Comparison of ENCODE assay signal across 19 cellular contexts in the genomic region with DNA sequence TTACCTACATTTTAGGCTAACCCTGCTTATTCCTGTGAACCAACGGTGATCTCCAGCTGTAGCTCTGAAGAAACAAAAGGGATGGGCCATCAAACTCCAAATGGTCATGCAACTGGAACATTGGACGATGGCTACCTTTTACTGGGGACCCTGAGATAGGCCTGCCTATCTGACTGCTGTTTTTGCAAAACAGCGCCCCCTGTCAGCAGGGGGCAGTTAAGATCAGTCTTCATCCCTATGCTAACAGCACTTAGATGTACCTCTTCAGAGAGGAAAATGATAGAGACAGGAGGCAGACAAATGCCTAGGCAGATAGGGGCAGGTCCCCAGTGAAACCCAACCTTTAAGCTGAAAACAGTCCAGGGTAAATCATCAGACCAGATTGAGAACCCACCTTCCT.
DNase-seq lines count a peak whose midpoint lies in the region; ATAC-seq and TF ChIP-seq lines count a peak whose summit lies in the region.
"Had no signal": no experiment of that assay in that cellular context is flagged by ENCODE, and none has a peak within 500 bp of the region (broad histone marks: within the 10 kb centered on the region; RNA-seq: fewer than 3 reads in every experiment).

No MANE protein-coding gene starts in this region.

- no peaks in the 10 kb centered on the region for H4K20me1 ChIP-seq in SK-N-SH (ENCODE audit: insufficient read depth)
- H4K20me1 ChIP-seq in PC-9 (ENCODE audit: insufficient read depth), result no peaks in the 10 kb centered on the region

- POLR2A ChIA-PET in SK-N-SH (lab: Yijun Ruan, JAX), result no interaction called here
- POLR2A ChIA-PET in PC-9 (lab: Charles Lee; ENCODE audit: unreplicated experiment), result no interaction called here

- H3K9me3 ChIP-seq in SK-N-SH (0 out of 2 replicates have a peak, but pooled peaks cover 4% of the 10 kb centered on the region), PC-9 (ENCODE audit: insufficient read depth, low read depth) (no peaks in the 10 kb centered on the region)
- H3K9me3 ChIP-seq: right lobe of liver, thoracic aorta had no signal

- TF ChIP-seq EP300 in SK-N-SH (IDR thresholded peaks at IDR 0.05; ENCODE audit: borderline replicate concordance in 1 of 2, low read depth in 1 of 2, low read length in 1 of 2), result no peak

- peak overlapping the region in 1 of 2 experiments; percentile 81; a peak in 1 of 4 replicates for H3K27ac ChIP-seq in SK-N-SH (ENCODE audit: low read depth in 2 of 2, low read length in 1 of 2)
- no peak overlapping the region for H3K27ac ChIP-seq in PC-9
- no peak overlapping the region for H3K27ac ChIP-seq in caudate nucleus (ENCODE audit: low read depth, low read length)
- H3K27ac ChIP-seq: heart right ventricle, right lobe of liver, thoracic aorta had no signal

- TF ChIP-seq CTCF in SK-N-SH (IDR thresholded peaks at IDR 0.05) (peak; percentile 27), PC-9 (conservative IDR thresholded peaks at IDR 0.05) (peak; percentile 26; the same call in 1 of the 2 replicates), neural crest cell (conservative IDR thresholded peaks at IDR 0.05) (peak; percentile 27)

- H3K27me3 ChIP-seq in SK-N-SH (ENCODE audit: insufficient read depth) (no peaks in the 10 kb centered on the region), PC-9 (ENCODE audit: insufficient read depth, low read depth) (no peaks in the 10 kb centered on the region)
- H3K27me3 ChIP-seq: heart right ventricle, right lobe of liver had no signal

- H3K79me2 ChIP-seq in SK-N-SH (ENCODE audit: insufficient read depth), result no peaks in the 10 kb centered on the region
- H3K79me2 ChIP-seq in PC-9 (ENCODE audit: low read depth), result no peaks in the 10 kb centered on the region

- H3K4me1 Mint-ChIP-seq in neural crest cell, result no peaks in the 10 kb centered on the region
- H3K4me1 Mint-ChIP-seq: activated CD8-positive, alpha-beta memory T cell treated with anti-CD3 and anti-CD28 coated beads, Interleukin-2, amount 10 ng/mL, durations not matched to agents 7 days and 5 days had no signal

- H3K36me3 ChIP-seq in SK-N-SH (replicated peaks in 1 of 2; ENCODE audit: control insufficient read depth in 1 of 2, insufficient read depth in 2 of 2, low read length in 1 of 2), result no peaks in the 10 kb centered on the region
- H3K36me3 ChIP-seq in PC-9 (ENCODE audit: low read depth), result no peaks in the 10 kb centered on the region
- H3K36me3 ChIP-seq: heart right ventricle, right lobe of liver, thoracic aorta had no signal

- no peak for TF ChIP-seq RAD21 in SK-N-SH (IDR thresholded peaks at IDR 0.05; ENCODE audit: low read length)

- H3K9me3 Mint-ChIP-seq in neural crest cell, result peaks cover 7% of the 10 kb centered on the region

- no peak overlapping the region for H3K27ac Mint-ChIP-seq in neural crest cell (ENCODE audit: unreplicated experiment)
- H3K27ac Mint-ChIP-seq: activated CD8-positive, alpha-beta memory T cell treated with anti-CD3 and anti-CD28 coated beads, Interleukin-2, amount 10 ng/mL, durations not matched to agents 7 days and 5 days had no signal

- no peak overlapping the region for H3K4me3 ChIP-seq in SK-N-SH (ENCODE audit: low read depth in 2 of 2, low read length in 1 of 2)
- no peak overlapping the region for H3K4me3 ChIP-seq in PC-9
- H3K4me3 ChIP-seq: heart right ventricle, right lobe of liver, thoracic aorta had no signal

- intact Hi-C loops in PC-9 (cut with micrococcal nuclease; ENCODE audit: unreplicated experiment), result no loop called here

- H3K9ac ChIP-seq in SK-N-SH, result no peak overlapping the region

- ATAC-seq in SK-N-SH treated with all-trans-retinoic acid at 6 μM for 48 hours, result no peak
- ATAC-seq: activated CD4-positive, CD25-positive, alpha-beta regulatory T cell treated with anti-CD3 and anti-CD28 coated beads, Interleukin-2, amount 50 U/mL, for 24 hours; activated CD8-positive, alpha-beta memory T cell treated with anti-CD3 and anti-CD28 coated beads, Interleukin-2, amount 10 ng/mL, durations not matched to agents 7 days and 5 days; heart right ventricle; left colon; right lobe of liver had no signal

- no peaks in the 10 kb centered on the region for H3K9me2 ChIP-seq in SK-N-SH
- H3K9me2 ChIP-seq in PC-9 (ENCODE audit: insufficient read depth), result no peaks in the 10 kb centered on the region

- H3K4me1 ChIP-seq in SK-N-SH (ENCODE audit: control insufficient read depth in 1 of 2, insufficient read depth in 2 of 2, low read depth in 1 of 2, low read length in 1 of 2) (peaks cover 0 to 6% of the 10 kb centered on the region in 2 experiments; a peak in 1 of 4 replicates), PC-9 (replicated peaks; ENCODE audit: insufficient read depth) (no peaks in the 10 kb centered on the region)
- H3K4me1 ChIP-seq: heart right ventricle, right lobe of liver had no signal

- no peak for DNase-seq in SK-N-SH
- peak; percentile 23 for DNase-seq in HT-29 (ENCODE audit: low spot score)
- DNase-seq in PC-9, result no peak
- no peak for DNase-seq in neural crest cell (ENCODE audit: low read depth, low spot score)
- no peak for DNase-seq in caudate nucleus (lab: John Stamatoyannopoulos, UW)
- no peak for DNase-seq in NCI-H2107 treated with DMSO at 0.1 percent for 48 hours (lab: John Stamatoyannopoulos, UW; ENCODE audit: unreplicated experiment)
- DNase-seq in NCI-H2227 treated with DMSO at 0.1 percent for 48 hours (lab: John Stamatoyannopoulos, UW), result no peak
- DNase-seq: activated CD8-positive, alpha-beta memory T cell treated with anti-CD3 and anti-CD28 coated beads, Interleukin-2, amount 10 ng/mL, durations not matched to agents 7 days and 5 days; GOT3; heart right ventricle; left colon; NCI-H2081 treated with DMSO at 0.1 percent for 48 hours; NK-92 treated with Interleukin-12 subunit alpha and Interleukin-12 subunit beta, amount 100 ng/mL, for 24 hours; nucleus accumbens; right lobe of liver; stimulated activated CD4-positive, alpha-beta T cell treated with anti-CD3 and anti-CD28 coated beads, Interleukin-2, amount 100 ng/mL, for 24 hours had no signal

- BruUV-seq in PC-9 (replicated peaks; lab: Mats Ljungman, UMichigan), result no TSS peak

- H2AFZ ChIP-seq in SK-N-SH (ENCODE audit: low read depth), result no peak overlapping the region
- H2AFZ ChIP-seq in PC-9, result no peak overlapping the region

- no peak overlapping the region for H3K4me2 ChIP-seq in SK-N-SH
- H3K4me2 ChIP-seq in PC-9, result no peak overlapping the region

- no peak overlapping the region for H3K4me3 Mint-ChIP-seq in neural crest cell
- H3K4me3 Mint-ChIP-seq: activated CD8-positive, alpha-beta memory T cell treated with anti-CD3 and anti-CD28 coated beads, Interleukin-2, amount 10 ng/mL, durations not matched to agents 7 days and 5 days had no signal

- H3K27me3 Mint-ChIP-seq in neural crest cell (ENCODE audit: low read depth), result no peaks in the 10 kb centered on the region
- H3K27me3 Mint-ChIP-seq: activated CD8-positive, alpha-beta memory T cell treated with anti-CD3 and anti-CD28 coated beads, Interleukin-2, amount 10 ng/mL, durations not matched to agents 7 days and 5 days had no signal

- CTCF ChIA-PET in SK-N-SH (lab: Yijun Ruan, JAX) (interaction anchor here (0.6 kb wide), 1 partner anchor 1511 kb away, joined by 3 read pairs; no protein-coding TSS in a partner anchor), PC-9 (lab: Charles Lee) (no interaction called here)

- no peaks in the 10 kb centered on the region for H3F3A ChIP-seq in SK-N-SH (replicated peaks; ENCODE audit: insufficient read depth)
- H3F3A ChIP-seq in PC-9 (ENCODE audit: insufficient read depth, low read depth), result no peaks in the 10 kb centered on the region

- WGBS in SK-N-SH (ENCODE audit: low lambda C conversion rate), result 31% methylated on average over 3 of the region's 3 CpGs

- H3K36me3 Mint-ChIP-seq in neural crest cell (ENCODE audit: low read depth), result no peaks in the 10 kb centered on the region
- H3K36me3 Mint-ChIP-seq: activated CD8-positive, alpha-beta memory T cell treated with anti-CD3 and anti-CD28 coated beads, Interleukin-2, amount 10 ng/mL, durations not matched to agents 7 days and 5 days had no signal

TF ChIP-seq in SK-N-SH, 30 proteins besides CTCF, POLR2A, EP300 and RAD21:
- TF ChIP-seq RFX5 (IDR thresholded peaks at IDR 0.05; ENCODE audit: low read length) (no peak), FOXM1 (IDR thresholded peaks at IDR 0.05; ENCODE audit: low read depth) (no peak), GABPA (IDR thresholded peaks at IDR 0.05; ENCODE audit: low read depth) (no peak), JUND (IDR thresholded peaks at IDR 0.05) (no peak)

TF ChIP-seq in SK-N-SH treated with all-trans-retinoic acid at 6 μM for 48 hours, 23 proteins besides CTCF, POLR2A, EP300 and RAD21 (continues in another document):
- TF ChIP-seq TCF4 (CRISPR knock-in tag; IDR thresholded peaks at IDR 0.05; ENCODE audit: borderline replicate concordance) (no peak), TOX (CRISPR knock-in tag; IDR thresholded peaks at IDR 0.05; ENCODE audit: borderline replicate concordance) (no peak), ZNF70 (CRISPR knock-in tag; IDR thresholded peaks at IDR 0.05) (no peak), ESRRG (CRISPR knock-in tag; IDR thresholded peaks at IDR 0.05) (no peak), ZFP3 (CRISPR knock-in tag; IDR thresholded peaks at IDR 0.05) (no peak), BACH2 (CRISPR knock-in tag; IDR thresholded peaks at IDR 0.05; ENCODE audit: borderline replicate concordance) (no peak)
- TF ChIP-seq, protein P1, sequence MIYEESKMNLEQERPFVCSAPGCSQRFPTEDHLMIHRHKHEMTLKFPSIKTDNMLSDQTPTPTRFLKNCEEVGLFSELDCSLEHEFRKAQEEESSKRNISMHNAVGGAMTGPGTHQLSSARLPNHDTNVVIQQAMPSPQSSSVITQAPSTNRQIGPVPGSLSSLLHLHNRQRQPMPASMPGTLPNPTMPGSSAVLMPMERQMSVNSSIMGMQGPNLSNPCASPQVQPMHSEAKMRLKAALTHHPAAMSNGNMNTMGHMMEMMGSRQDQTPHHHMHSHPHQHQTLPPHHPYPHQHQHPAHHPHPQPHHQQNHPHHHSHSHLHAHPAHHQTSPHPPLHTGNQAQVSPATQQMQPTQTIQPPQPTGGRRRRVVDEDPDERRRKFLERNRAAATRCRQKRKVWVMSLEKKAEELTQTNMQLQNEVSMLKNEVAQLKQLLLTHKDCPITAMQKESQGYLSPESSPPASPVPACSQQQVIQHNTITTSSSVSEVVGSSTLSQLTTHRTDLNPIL (CRISPR knock-in tag; IDR thresholded peaks at IDR 0.05; ENCODE audit: low read depth), result no peak
